ENCODE assay signal across 19 cellular contexts in the genomic region with DNA sequence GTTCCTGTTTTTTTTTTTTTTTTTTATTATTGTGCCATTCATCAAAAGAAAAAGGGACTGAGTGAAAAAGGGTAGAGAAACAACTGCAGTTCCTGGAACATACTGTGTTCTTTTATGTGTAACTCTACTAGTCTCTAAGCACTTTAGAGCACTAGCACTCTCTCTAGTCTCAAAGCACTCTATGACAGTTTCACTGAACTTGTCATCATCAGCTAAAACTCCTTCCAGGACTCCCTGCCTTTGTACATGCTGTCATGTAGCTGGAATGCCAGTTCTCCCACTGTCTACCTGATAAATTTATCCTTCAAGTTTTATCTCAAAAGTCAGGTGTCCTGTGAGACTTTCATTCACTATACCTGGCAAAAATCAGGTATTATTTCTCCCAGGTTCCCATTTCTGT.
"Had no signal": no experiment of that assay in that cellular context is flagged by ENCODE, and none has a peak within 500 bp of the region (broad histone marks: within the 10 kb centered on the region; RNA-seq: fewer than 3 reads in every experiment).

No MANE protein-coding gene starts in this region.

- ATAC-seq: foreskin keratinocyte; gastroesophageal sphincter; left colon; lower lobe of right lung; mucosa of descending colon; naive thymus-derived CD8-positive, alpha-beta T cell had no signal

- DNase-seq: dermis blood vessel endothelial cell; dorsolateral prefrontal cortex; effector CD4-positive, alpha-beta T cell; effector memory CD4-positive, alpha-beta T cell; foreskin keratinocyte; heart left ventricle; hypothalamus; immature natural killer cell; islet precursor cell; kidney; kidney glomerular epithelial cell; left colon; left ventricle myocardium inferior; lower lobe of right lung; mesenchymal stem cell; mucosa of descending colon; naive B cell; naive thymus-derived CD8-positive, alpha-beta T cell had no signal
